In genomic region chr2:172639823-172640222, GRCh38 we compare ENCODE assay signal across 10 cellular contexts.
DNase-seq lines count a peak whose midpoint lies in the region; TF ChIP-seq lines count a peak whose summit lies in the region.
"Had no signal": no experiment of that assay in that cellular context is flagged by ENCODE, and none has a peak within 500 bp of the region (broad histone marks: within the 10 kb centered on the region; RNA-seq: fewer than 3 reads in every experiment).

No MANE protein-coding gene starts in this region.

- no peak overlapping the region for H3K4me3 ChIP-seq in HFF-Myc (replicated peaks; ENCODE audit: low read depth, low read length)
- H3K4me3 ChIP-seq: skin epidermis had no signal

- DNase-seq in NOMO-1 treated with DMSO at 0.1 percent for 48 hours (lab: John Stamatoyannopoulos, UW; ENCODE audit: unreplicated experiment) = peak; percentile 1
- DNase-seq in NOMO-1 treated with dmso at 0.1 percent for 144 hours (lab: John Stamatoyannopoulos, UW; ENCODE audit: unreplicated experiment) = no peak
- peak; percentile 64 for DNase-seq in HFF-Myc (ENCODE audit: extremely low read depth, low read depth)
- peak; percentile 82 for DNase-seq in amniotic epithelial cell (ENCODE audit: low read depth)
- peak; percentile 15 for DNase-seq in kidney tubule cell (ENCODE audit: low spot score)
- no peak for DNase-seq in SKM-1 (lab: John Stamatoyannopoulos, UW; ENCODE audit: unreplicated experiment)
- no peak for DNase-seq in NCI-H2171 treated with DMSO at 0.1 percent for 48 hours (lab: John Stamatoyannopoulos, UW)
- DNase-seq in stimulated activated CD4-positive, alpha-beta T cell treated with anti-CD3 and anti-CD28 coated beads, Interleukin-12 subunit alpha, Interleukin-12 subunit beta, amount 100 ng/mL, for 4 hours = no peak
- DNase-seq: AML-193 had no signal

- no peak for TF ChIP-seq CTCF in HFF-Myc (IDR thresholded peaks at IDR 0.05; ENCODE audit: low read depth, low read length, missing control alignments)

Comparison
In these comparisons a context has a peak if more than half of its experiments do, and no peak if none do; other contexts are left out.
1. DNase-seq: peak in NOMO-1 treated with DMSO at 0.1 percent for 48 hours (single experiment), HFF-Myc (single experiment), amniotic epithelial cell (single experiment) and kidney tubule cell (single experiment); none in NOMO-1 treated with dmso at 0.1 percent for 144 hours (single experiment), SKM-1 (single experiment), NCI-H2171 treated with DMSO at 0.1 percent for 48 hours (single experiment) and stimulated activated CD4-positive, alpha-beta T cell treated with anti-CD3 and anti-CD28 coated beads, Interleukin-12 subunit alpha, Interleukin-12 subunit beta, amount 100 ng/mL, for 4 hours (single experiment).